Comparison of ENCODE assay signal across 1 cellular context in the genomic region with DNA sequence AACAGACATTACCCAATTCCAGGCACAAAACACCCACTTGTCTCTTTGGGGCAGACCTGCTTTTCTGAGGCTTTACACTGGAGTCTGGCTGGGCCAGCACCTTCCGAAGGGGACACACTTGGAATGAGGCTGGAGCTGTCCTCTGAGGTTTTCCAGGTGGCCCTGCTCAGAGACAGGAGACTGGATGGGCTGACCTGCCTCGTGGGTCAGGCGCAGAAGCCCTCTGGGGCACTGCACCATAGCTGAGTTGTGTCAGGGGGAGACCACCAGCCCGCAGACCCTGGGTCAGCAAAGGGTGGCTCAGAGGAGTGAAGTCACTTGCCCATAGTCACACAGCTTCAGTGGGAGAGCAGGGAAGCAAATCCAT.
TF ChIP-seq lines count a peak whose summit lies in the region.

No MANE protein-coding gene starts in this region.

TF ChIP-seq in WTC11, 78 proteins besides CTCF, POLR2A, EP300 and RAD21 (continued from another document):
- TF ChIP-seq SMAD3 (CRISPR knock-in tag; IDR thresholded peaks at IDR 0.05; ENCODE audit: borderline replicate concordance) (no peak), ZMAT4 (CRISPR knock-in tag; IDR thresholded peaks at IDR 0.05) (no peak), ARID4B (CRISPR knock-in tag; IDR thresholded peaks at IDR 0.05; ENCODE audit: borderline replicate concordance) (no peak), GTF2I (CRISPR knock-in tag; conservative IDR thresholded peaks at IDR 0.05) (no peak), IRF1 (CRISPR knock-in tag; IDR thresholded peaks at IDR 0.05) (no peak), SP1 (CRISPR knock-in tag; conservative IDR thresholded peaks at IDR 0.05) (no peak), TP53 (CRISPR knock-in tag; IDR thresholded peaks at IDR 0.05) (no peak), ATF1 (CRISPR knock-in tag; IDR thresholded peaks at IDR 0.05) (no peak), FOXP1 (CRISPR knock-in tag; IDR thresholded peaks at IDR 0.05; ENCODE audit: borderline replicate concordance) (no peak), ZNF532 (CRISPR knock-in tag; IDR thresholded peaks at IDR 0.05; ENCODE audit: borderline replicate concordance) (no peak)
- TF ChIP-seq, protein P1, sequence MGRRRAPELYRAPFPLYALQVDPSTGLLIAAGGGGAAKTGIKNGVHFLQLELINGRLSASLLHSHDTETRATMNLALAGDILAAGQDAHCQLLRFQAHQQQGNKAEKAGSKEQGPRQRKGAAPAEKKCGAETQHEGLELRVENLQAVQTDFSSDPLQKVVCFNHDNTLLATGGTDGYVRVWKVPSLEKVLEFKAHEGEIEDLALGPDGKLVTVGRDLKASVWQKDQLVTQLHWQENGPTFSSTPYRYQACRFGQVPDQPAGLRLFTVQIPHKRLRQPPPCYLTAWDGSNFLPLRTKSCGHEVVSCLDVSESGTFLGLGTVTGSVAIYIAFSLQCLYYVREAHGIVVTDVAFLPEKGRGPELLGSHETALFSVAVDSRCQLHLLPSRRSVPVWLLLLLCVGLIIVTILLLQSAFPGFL (CRISPR knock-in tag; IDR thresholded peaks at IDR 0.05; ENCODE audit: borderline replicate concordance): no peak
- TF ChIP-seq, protein P2, sequence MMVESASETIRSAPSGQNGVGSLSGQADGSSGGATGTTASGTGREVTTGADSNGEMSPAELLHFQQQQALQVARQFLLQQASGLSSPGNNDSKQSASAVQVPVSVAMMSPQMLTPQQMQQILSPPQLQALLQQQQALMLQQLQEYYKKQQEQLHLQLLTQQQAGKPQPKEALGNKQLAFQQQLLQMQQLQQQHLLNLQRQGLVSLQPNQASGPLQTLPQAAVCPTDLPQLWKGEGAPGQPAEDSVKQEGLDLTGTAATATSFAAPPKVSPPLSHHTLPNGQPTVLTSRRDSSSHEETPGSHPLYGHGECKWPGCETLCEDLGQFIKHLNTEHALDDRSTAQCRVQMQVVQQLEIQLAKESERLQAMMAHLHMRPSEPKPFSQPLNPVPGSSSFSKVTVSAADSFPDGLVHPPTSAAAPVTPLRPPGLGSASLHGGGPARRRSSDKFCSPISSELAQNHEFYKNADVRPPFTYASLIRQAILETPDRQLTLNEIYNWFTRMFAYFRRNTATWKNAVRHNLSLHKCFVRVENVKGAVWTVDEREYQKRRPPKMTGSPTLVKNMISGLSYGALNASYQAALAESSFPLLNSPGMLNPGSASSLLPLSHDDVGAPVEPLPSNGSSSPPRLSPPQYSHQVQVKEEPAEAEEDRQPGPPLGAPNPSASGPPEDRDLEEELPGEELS (CRISPR knock-in tag; IDR thresholded peaks at IDR 0.05): no peak
